ENCODE assay signal across 25 cellular contexts in the genomic region with DNA sequence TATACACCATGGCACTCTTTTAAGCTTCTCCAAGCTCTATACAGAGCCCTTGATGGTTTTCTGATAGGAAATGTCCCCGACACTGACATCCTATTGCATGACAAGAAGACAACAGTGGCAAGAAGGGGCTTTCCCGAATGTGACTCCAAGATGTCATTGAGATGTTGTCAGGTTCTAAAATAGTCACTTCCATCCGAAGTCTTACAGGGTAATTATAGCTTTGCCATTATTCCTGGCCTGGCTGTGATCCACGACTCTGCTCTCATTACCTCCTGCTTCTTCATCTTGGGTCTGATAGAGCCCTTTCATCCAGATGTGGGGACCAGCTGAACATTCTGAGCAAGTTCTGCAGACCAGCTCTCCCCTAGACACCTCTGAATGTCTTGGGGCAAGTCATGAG. TPM values are rescaled to one million over a fixed set of nuclear protein-coding genes. Genes with fewer than 3 reads are reported as not detected.
A peak's percentile ranks its signal among the peaks of the same experiment; 100 is the strongest.
DNase-seq lines count a peak whose midpoint lies in the region; ATAC-seq, FAIRE-seq and TF ChIP-seq lines count a peak whose summit lies in the region.
"Had no signal": no experiment of that assay in that cellular context is flagged by ENCODE, and none has a peak within 500 bp of the region (broad histone marks: within the 10 kb centered on the region; RNA-seq: fewer than 3 reads in every experiment).

No MANE protein-coding gene starts in this region.

- H3K27ac ChIP-seq in right cardiac atrium (ENCODE audit: low read length) (peak overlapping the region; percentile 68), gastrocnemius medialis (peak overlapping the region; percentile 32 to 77 (median 60)), brain microvascular endothelial cell (no peak overlapping the region)
- H3K27ac ChIP-seq in CD4-positive, alpha-beta memory T cell (ENCODE audit: low read depth, low read length), result no peak overlapping the region
- H3K27ac ChIP-seq: BLaER1 treated with 17β-estradiol and CSF1 and Interleukin-3, amounts not matched to agents 10 nM and 100 nM; KMS-11; PC-9; RWPE1 had no signal

- intact Hi-C loops in cardiac septum (cut with DNase I) (loop anchor here (2.0 kb wide), 2 partner anchors 38 to 180 kb away; no protein-coding TSS in a partner anchor), right cardiac atrium (cut with DNase I) (no loop called here), gastrocnemius medialis (cut with DNase I; ENCODE audit: low total_unique reads) (loop anchor here (1.0 kb wide), 1 partner anchor 42 kb away; no protein-coding TSS in a partner anchor)
- intact Hi-C loops in CD4-positive, alpha-beta memory T cell (cut with micrococcal nuclease), result no loop called here

- peak; percentile 22 for DNase-seq in RCC 7860 (ENCODE audit: low spot score)
- peak; percentile 76 for DNase-seq in cardiac septum (ENCODE audit: low spot score)
- DNase-seq in right cardiac atrium, result peak in 1 of 3 donors; percentile 39
- DNase-seq in gastrocnemius medialis, result peak; percentile 42 to 48
- no peak for DNase-seq in SHP77 treated with DMSO at 0.1 percent for 48 hours (lab: John Stamatoyannopoulos, UW)
- DNase-seq in CD4-positive, alpha-beta memory T cell, result no peak
- no peak for DNase-seq in brain microvascular endothelial cell
- DNase-seq in SW480 (ENCODE audit: low spot score), result no peak
- DNase-seq: 8988T; CD8-positive, alpha-beta T cell; GOT3; HCEC 1CT; IMR-90; NCI-H1092 treated with DMSO at 0.1 percent for 48 hours; NCI-H146; NCI-H2029; NCI-H2227 treated with DMSO at 0.1 percent for 48 hours; NCI-H510A; NCI-H748 treated with DMSO at 0.1 percent for 48 hours; PC-9 had no signal

- no peak for FAIRE-seq in RCC 7860 (lab: Jason Lieb, UNC)
- FAIRE-seq: GM18507 had no signal

- TF ChIP-seq CTCF in gastrocnemius medialis (IDR thresholded peaks at IDR 0.05 in 4 of 5, conservative IDR thresholded peaks at IDR 0.05 in 1 of 5) (no peak), brain microvascular endothelial cell (IDR thresholded peaks at IDR 0.05; ENCODE audit: low read depth, low read length, missing control alignments) (no peak)

- H3K9me3 ChIP-seq in right cardiac atrium (ENCODE audit: control insufficient read depth, low read length) (no peaks in the 10 kb centered on the region), gastrocnemius medialis (no peaks in the 10 kb centered on the region)
- H3K9me3 ChIP-seq in CD4-positive, alpha-beta memory T cell (ENCODE audit: control insufficient read depth in 1 of 2, low read length in 2 of 2), result no peaks in the 10 kb centered on the region

- H3K27me3 ChIP-seq in right cardiac atrium (ENCODE audit: control insufficient read depth, insufficient read depth) (no peaks in the 10 kb centered on the region), gastrocnemius medialis (no peaks in the 10 kb centered on the region), brain microvascular endothelial cell (replicated peaks) (no peaks in the 10 kb centered on the region)
- no peaks in the 10 kb centered on the region for H3K27me3 ChIP-seq in CD4-positive, alpha-beta memory T cell (ENCODE audit: insufficient read depth, low read length)
- H3K27me3 ChIP-seq: BLaER1 treated with 17β-estradiol and CSF1 and Interleukin-3, amounts not matched to agents 10 nM and 100 nM had no signal

- H3K4me1 ChIP-seq in right cardiac atrium (ENCODE audit: control insufficient read depth, insufficient read depth, low read length), result no peaks in the 10 kb centered on the region
- peaks cover 17 to 30% of the 10 kb centered on the region in 2 donors for H3K4me1 ChIP-seq in gastrocnemius medialis
- H3K4me1 ChIP-seq in CD4-positive, alpha-beta memory T cell (ENCODE audit: insufficient read depth, low read length), result no peaks in the 10 kb centered on the region

- H3K36me3 Mint-ChIP-seq in CD4-positive, alpha-beta memory T cell, result no peaks in the 10 kb centered on the region
- H3K36me3 Mint-ChIP-seq: CD8-positive, alpha-beta T cell had no signal

- H3K9me3 Mint-ChIP-seq in CD4-positive, alpha-beta memory T cell, result peaks cover 2 to 18% (median 5%) of the 10 kb centered on the region in 8 donors

- CTCF ChIA-PET in CD4-positive, alpha-beta memory T cell (lab: Charles Lee; ENCODE audit: partially characterized antibody), result no interaction called here

- ATAC-seq in right cardiac atrium, result peak; percentile 21 to 55
- peak; percentile 88 to 91 for ATAC-seq in gastrocnemius medialis
- ATAC-seq: CD8-positive, alpha-beta T cell had no signal

- whole genome bisulfite sequencing in right cardiac atrium, result 32% methylated on average over 4 of the region's 4 CpGs

- H3K36me3 ChIP-seq in gastrocnemius medialis, result no peaks in the 10 kb centered on the region
- no peaks in the 10 kb centered on the region for H3K36me3 ChIP-seq in CD4-positive, alpha-beta memory T cell (ENCODE audit: insufficient read depth, low read length)
- H3K36me3 ChIP-seq in brain microvascular endothelial cell (replicated peaks), result no peaks in the 10 kb centered on the region
- H3K36me3 ChIP-seq: BLaER1 treated with 17β-estradiol and CSF1 and Interleukin-3, amounts not matched to agents 10 nM and 100 nM had no signal

- no peaks in the 10 kb centered on the region for H3K27me3 Mint-ChIP-seq in CD4-positive, alpha-beta memory T cell

- no peaks in the 10 kb centered on the region for H3K4me1 Mint-ChIP-seq in CD4-positive, alpha-beta memory T cell

- TF ChIP-seq POLR2A in gastrocnemius medialis (IDR thresholded peaks at IDR 0.05), result no peak

- POLR2A ChIA-PET in CD4-positive, alpha-beta memory T cell (lab: Charles Lee; ENCODE audit: partially characterized antibody), result no interaction called here

- H3K27ac Mint-ChIP-seq in CD4-positive, alpha-beta memory T cell, result no peak overlapping the region
- H3K27ac Mint-ChIP-seq: CD8-positive, alpha-beta T cell had no signal

- H3K4me3 Mint-ChIP-seq in CD4-positive, alpha-beta memory T cell, result no peak overlapping the region
- H3K4me3 Mint-ChIP-seq: CD8-positive, alpha-beta T cell had no signal

- H3K4me3 ChIP-seq in right cardiac atrium (ENCODE audit: low read length), result no peak overlapping the region
- no peak overlapping the region for H3K4me3 ChIP-seq in gastrocnemius medialis
- no peak overlapping the region for H3K4me3 ChIP-seq in CD4-positive, alpha-beta memory T cell (ENCODE audit: low read length in 2 of 2)
- H3K4me3 ChIP-seq in brain microvascular endothelial cell (ENCODE audit: low read depth, low read length), result no peak overlapping the region
- H3K4me3 ChIP-seq: BLaER1 treated with 17β-estradiol and CSF1 and Interleukin-3, amounts not matched to agents 10 nM and 100 nM; PC-9 had no signal

- in situ Hi-C loops in gastrocnemius medialis (cut with MboI; ENCODE audit: low sequenced_read_pairs in 4 of 4), result no loop called here
- in situ Hi-C loops in brain microvascular endothelial cell (cut with HindIII; ENCODE audit: low pct_ligation_motif_present, low sequenced_read_pairs), result no loop called here

RNA-seq across cellular contexts. Expression of gene ADAMTS9, which starts 40.6 kb away (rescaled TPM):
- total RNA-seq in cardiac septum (53.6 TPM), right cardiac atrium (10 to 100 TPM in 3 of 4 donors, 1 to 10 TPM in 1; 9.8 to 53.4 (median 13.7) TPM), gastrocnemius medialis (10 to 100 TPM in 3 of 4 donors, 1 to 10 TPM in 1; 4.8 to 49.8 (median 13.4) TPM)
- 10.1 TPM for polyA plus RNA-seq in right cardiac atrium
- not detected for total RNA-seq in CD4-positive, alpha-beta memory T cell
- not detected for polyA plus RNA-seq in CD4-positive, alpha-beta memory T cell
- total RNA-seq: CD8-positive, alpha-beta T cell; G401 had no signal

Comparison
In these comparisons a context has a peak if more than half of its experiments do, and no peak if none do; other contexts are left out.
1. intact Hi-C loops: an anchor here in cardiac septum (2.0 kb wide) and gastrocnemius medialis (1.0 kb wide); none called in right cardiac atrium and CD4-positive, alpha-beta memory T cell.
2. DNase-seq: peak in RCC 7860 (single experiment), cardiac septum (single experiment) and gastrocnemius medialis (2 of 2); none in SHP77 treated with DMSO at 0.1 percent for 48 hours (single experiment), CD4-positive, alpha-beta memory T cell (0 of 5), brain microvascular endothelial cell (single experiment) and SW480 (single experiment).
3. H3K27ac ChIP-seq: peak in right cardiac atrium (single experiment) and gastrocnemius medialis (4 of 4); none in CD4-positive, alpha-beta memory T cell (single experiment) and brain microvascular endothelial cell (single experiment).
4. RNA of gene ADAMTS9, which starts 40.6 kb away (total RNA-seq): 53.6 TPM in cardiac septum (single experiment), 9.8 to 53.4 TPM in right cardiac atrium and 4.8 to 49.8 TPM in gastrocnemius medialis; not detected in CD4-positive, alpha-beta memory T cell; every median in the first group is over 4 times any median in the second.